Comparison of ENCODE assay signal across 10 cellular contexts in genomic region chr11:16923987-16924386, GRCh38.
DNase-seq lines count a peak whose midpoint lies in the region; ATAC-seq lines count a peak whose summit lies in the region.
"Had no signal": no experiment of that assay in that cellular context is flagged by ENCODE, and none has a peak within 500 bp of the region (broad histone marks: within the 10 kb centered on the region; RNA-seq: fewer than 3 reads in every experiment).

No MANE protein-coding gene starts in this region.

- H3K36me3 ChIP-seq in duodenal mucosa (ENCODE audit: control insufficient read depth in 1 of 2, insufficient read depth in 2 of 2, low read length in 2 of 2), result no peaks in the 10 kb centered on the region
- H3K36me3 ChIP-seq in rectal smooth muscle tissue (ENCODE audit: control insufficient read depth, insufficient read depth, low read length), result no peaks in the 10 kb centered on the region
- H3K36me3 ChIP-seq in HAP-1 (replicated peaks), result no peaks in the 10 kb centered on the region

- in situ Hi-C loops in HAP-1 (cut with MboI; ENCODE audit: low sequenced_read_pairs), result no loop called here

- ATAC-seq in GM19455 (IDR thresholded peaks at IDR 0.05; ENCODE audit: unreplicated experiment) (peak; percentile 66), HG03095 (IDR thresholded peaks at IDR 0.05; ENCODE audit: unreplicated experiment) (peak; percentile 49), HG03457 (IDR thresholded peaks at IDR 0.05; ENCODE audit: unreplicated experiment) (no peak)

- peaks cover 3 to 10% of the 10 kb centered on the region in 2 donors for H3K27me3 ChIP-seq in duodenal mucosa (ENCODE audit: control insufficient read depth in 1 of 2, insufficient read depth in 2 of 2, low read length in 2 of 2)
- no peaks in the 10 kb centered on the region for H3K27me3 ChIP-seq in rectal smooth muscle tissue (ENCODE audit: control insufficient read depth, insufficient read depth, low read length)
- H3K27me3 ChIP-seq in HAP-1 (ENCODE audit: low read depth), result no peaks in the 10 kb centered on the region

- H3K9ac ChIP-seq in duodenal mucosa (ENCODE audit: low read depth in 1 of 2, low read length in 2 of 2) (peak overlapping the region; percentile 52 to 78), rectal smooth muscle tissue (ENCODE audit: low read length) (no peak overlapping the region)

- no peaks in the 10 kb centered on the region for H3K9me3 ChIP-seq in duodenal mucosa (ENCODE audit: control insufficient read depth in 1 of 2, low read length in 2 of 2)
- H3K9me3 ChIP-seq in HAP-1, result no peaks in the 10 kb centered on the region

- H3K27ac ChIP-seq in duodenal mucosa (ENCODE audit: low read depth, low read length) (peak overlapping the region; percentile 78), rectal smooth muscle tissue (ENCODE audit: low read depth, low read length) (no peak overlapping the region)

- H3K4me1 ChIP-seq in duodenal mucosa (ENCODE audit: control insufficient read depth in 1 of 2, insufficient read depth in 2 of 2, low read length in 2 of 2), result peaks cover 36 to 60% of the 10 kb centered on the region in 2 donors
- H3K4me1 ChIP-seq in rectal smooth muscle tissue (ENCODE audit: control insufficient read depth, insufficient read depth, low read length), result no peaks in the 10 kb centered on the region
- peaks cover 3% of the 10 kb centered on the region for H3K4me1 ChIP-seq in HAP-1

- peak overlapping the region; percentile 66 to 74 for H3K4me3 ChIP-seq in duodenal mucosa (ENCODE audit: low read depth in 1 of 2, low read length in 2 of 2)
- H3K4me3 ChIP-seq in rectal smooth muscle tissue (ENCODE audit: low read length), result peak overlapping the region; percentile 35
- no peak overlapping the region for H3K4me3 ChIP-seq in HAP-1

- no peak for DNase-seq in HAP-1 (ENCODE audit: low spot score in 2 of 2)
- DNase-seq in effector CD4-positive, alpha-beta T cell, result no peak
- no peak for DNase-seq in NCI-H2107 treated with DMSO at 0.1 percent for 48 hours (lab: John Stamatoyannopoulos, UW; ENCODE audit: unreplicated experiment)
- DNase-seq: activated naive CD4-positive, alpha-beta T cell treated with Interleukin-2 at 50 U/mL for 16 hours; NCI-H524 had no signal
